ENCODE assay signal across 8 cellular contexts in the genomic region with DNA sequence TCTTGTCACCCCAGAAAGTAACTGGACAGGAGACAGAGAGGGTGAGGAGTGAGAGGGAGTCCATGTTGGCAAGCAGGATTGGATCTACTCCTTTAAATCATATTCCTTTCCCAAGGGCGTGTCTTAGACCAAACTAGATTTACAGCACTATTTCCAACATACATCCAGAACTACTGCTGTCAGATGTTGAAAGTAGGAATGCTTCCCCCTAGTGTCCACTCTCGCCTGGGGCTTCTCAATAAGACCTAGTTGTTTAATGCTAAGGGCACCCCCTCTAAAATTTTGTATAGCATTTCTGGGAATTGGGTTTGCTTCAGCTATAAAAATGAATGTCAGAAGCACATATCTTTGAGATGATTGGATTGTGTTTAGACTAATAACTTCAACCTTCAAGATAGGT. TPM values are rescaled to one million over a fixed set of nuclear protein-coding genes. Genes with fewer than 3 reads are reported as not detected.
DNase-seq lines count a peak whose midpoint lies in the region; ATAC-seq and TF ChIP-seq lines count a peak whose summit lies in the region.

No MANE protein-coding gene starts in this region.

- H3K36me3 ChIP-seq in Peyer's patch = peaks cover 0 to 10% (median 0%) of the 10 kb centered on the region in 3 donors

- no peak for ATAC-seq in HG02642 (IDR thresholded peaks at IDR 0.05; ENCODE audit: poor library complexity, unreplicated experiment)
- no peak for ATAC-seq in GM18868 (IDR thresholded peaks at IDR 0.05; ENCODE audit: unreplicated experiment)
- no peak for ATAC-seq in HG03521 (IDR thresholded peaks at IDR 0.05; ENCODE audit: unreplicated experiment)

- TF ChIP-seq POLR2A in Peyer's patch (IDR thresholded peaks at IDR 0.05) = no peak

- no peaks in the 10 kb centered on the region for H3K9me3 ChIP-seq in Peyer's patch

- no peak overlapping the region for H3K27ac ChIP-seq in Peyer's patch
- peak overlapping the region in 4 of 59 donors; percentile 7 to 53 (median 30) for H3K27ac ChIP-seq in dorsolateral prefrontal cortex

- H3K27me3 ChIP-seq in Peyer's patch (no peaks in the 10 kb centered on the region), dorsolateral prefrontal cortex (peaks cover 0 to 29% (median 3%) of the 10 kb centered on the region in 45 donors)

- DNase-seq in AML-193 (lab: John Stamatoyannopoulos, UW) = peak; percentile 10 to 16
- no peak for DNase-seq in GM10266 (ENCODE audit: extremely low spot score)
- peak in 2 of 3 donors; percentile 36 to 80 for DNase-seq in Peyer's patch
- peak in 2 of 10 donors; percentile 63 to 65 for DNase-seq in dorsolateral prefrontal cortex
- DNase-seq in myocyte (ENCODE audit: low read depth) = peak; percentile 44

- intact Hi-C loops in dorsolateral prefrontal cortex (cut with DNase I) = loop anchor here (2.0 to 10.0 kb wide), 4 partner anchors 91 to 803 kb away; no protein-coding TSS in a partner anchor

- peak; percentile 39 for TF ChIP-seq CTCF in GM10266 (IDR thresholded peaks at IDR 0.05; ENCODE audit: control insufficient read depth, insufficient read depth, low read depth, missing control alignments)
- peak in 4 of 6 experiments; percentile 36 to 51 (median 44) for TF ChIP-seq CTCF in Peyer's patch (IDR thresholded peaks at IDR 0.05)
- TF ChIP-seq CTCF in dorsolateral prefrontal cortex (IDR thresholded peaks at IDR 0.05 in 54 of 56, conservative IDR thresholded peaks at IDR 0.05 in 2 of 56; ENCODE audit: low read depth in 1 of 56, partially characterized antibody in 56 of 56) = peak in 54 of 56 donors; percentile 26 to 72 (median 53)

- no peak overlapping the region for H3K4me3 ChIP-seq in Peyer's patch
- H3K4me3 ChIP-seq in dorsolateral prefrontal cortex = no peak overlapping the region

- peaks cover 0 to 6% (median 0%) of the 10 kb centered on the region in 4 donors for H3K4me1 ChIP-seq in Peyer's patch

RNA-seq across cellular contexts. Expression of a gene that starts 13.3 kb away (rescaled TPM):
- total RNA-seq in Peyer's patch = 100 to 1,000 TPM in 1 of 4 donors, 10 to 100 TPM in 3; 20.8 to 135 (median 49.4) TPM
- 10 to 100 TPM; 15.1 to 51.5 (median 29.7) TPM for total RNA-seq in dorsolateral prefrontal cortex
- 9.9 and 20.1 TPM in 2 replicates for total RNA-seq in myocyte
- polyA plus RNA-seq in myocyte (2012) = 6.5 TPM

RNA-seq across cellular contexts. Expression of a gene that starts 13.4 kb away (rescaled TPM):
- 10 to 100 TPM; 13.3 to 23.6 (median 18.8) TPM for total RNA-seq in Peyer's patch
- total RNA-seq in dorsolateral prefrontal cortex = 10 to 100 TPM; 17.2 to 38.9 (median 28.2) TPM
- total RNA-seq in myocyte = 16.6 and 25.4 TPM in 2 replicates
- 8.8 TPM for polyA plus RNA-seq in myocyte (2012)

RNA-seq across cellular contexts. Expression of a gene that starts 58.9 kb away (rescaled TPM):
- total RNA-seq in Peyer's patch (10 to 100 TPM in 3 of 4 donors, 1 to 10 TPM in 1; 8.9 to 56.9 (median 12.8) TPM), dorsolateral prefrontal cortex (10 to 100 TPM; 13.0 to 40.7 (median 25.0) TPM), myocyte (24.6 and 40.3 TPM in 2 replicates)
- 16.7 TPM for polyA plus RNA-seq in myocyte (2012)
